Comparison of ENCODE assay signal across 15 cellular contexts in the genomic region with DNA sequence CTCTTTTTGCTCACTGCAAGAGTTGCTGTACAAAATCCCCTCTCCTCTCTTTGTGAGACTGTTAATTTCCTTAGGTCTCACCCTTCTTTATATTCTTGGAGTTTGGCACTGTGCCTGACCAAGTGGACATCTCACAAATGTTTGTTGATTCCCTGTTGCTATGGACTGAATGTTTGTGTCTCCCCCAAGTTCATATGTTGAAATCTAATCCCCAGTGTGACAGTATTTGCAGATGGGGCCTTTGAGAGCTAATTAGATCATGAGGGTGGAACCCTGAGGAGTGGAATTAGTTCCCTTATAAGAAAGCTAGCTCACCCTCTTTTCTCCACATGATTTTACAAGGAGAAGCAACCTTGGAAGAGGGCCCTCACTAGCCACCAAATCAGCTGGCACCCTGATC.
DNase-seq lines count a peak whose midpoint lies in the region; ATAC-seq and TF ChIP-seq lines count a peak whose summit lies in the region.
"Had no signal": no experiment of that assay in that cellular context is flagged by ENCODE, and none has a peak within 500 bp of the region (broad histone marks: within the 10 kb centered on the region; RNA-seq: fewer than 3 reads in every experiment).

No MANE protein-coding gene starts in this region.

- H3K4me3 ChIP-seq in HEK293 (ENCODE audit: low read depth, low read length) (no peak overlapping the region), adipocyte (ENCODE audit: low read length) (no peak overlapping the region), gastrocnemius medialis (no peak overlapping the region), endodermal cell (ENCODE audit: low read length) (no peak overlapping the region)
- H3K4me3 ChIP-seq: GM12878 had no signal

- H3K36me3 ChIP-seq in HEK293 (ENCODE audit: control insufficient read depth in 2 of 2, insufficient read depth in 1 of 2, low read length in 2 of 2) (no peaks in the 10 kb centered on the region), adipocyte (ENCODE audit: control insufficient read depth, insufficient read depth, low read length, severe bottlenecking) (no peaks in the 10 kb centered on the region), gastrocnemius medialis (no peaks in the 10 kb centered on the region), endodermal cell (ENCODE audit: control insufficient read depth, insufficient read depth, low read length) (no peaks in the 10 kb centered on the region)

- no peaks in the 10 kb centered on the region for H3K9me3 Mint-ChIP-seq in endodermal cell
- H3K9me3 Mint-ChIP-seq in activated T-helper 2 cell treated with anti-CD3 and anti-CD28 coated beads, Interferon-gamma antibody, Interleukin-2, Interleukin-4, amounts not matched to agents 10 μg/mL and 5 μg/mL and 100 μg/mL, durations not matched to agents 14 hours and 24 hours and 36 hours: no peaks in the 10 kb centered on the region

- peak; percentile 53 for DNase-seq in adipocyte (ENCODE audit: low read depth)
- DNase-seq in Right ventricle myocardium superior: no peak
- DNase-seq in gastrocnemius medialis: no peak
- DNase-seq in ureter (ENCODE audit: low spot score): no peak
- no peak for DNase-seq in endodermal cell
- DNase-seq in activated T-helper 2 cell treated with anti-CD3 and anti-CD28 coated beads, Interferon-gamma antibody, Interleukin-2, Interleukin-4, amounts not matched to agents 10 μg/mL and 5 μg/mL and 100 μg/mL, durations not matched to agents 14 hours and 24 hours and 36 hours (ENCODE audit: low spot score): no peak
- DNase-seq in retina: no peak
- DNase-seq: activated CD4-positive, CD25-positive, alpha-beta regulatory T cell treated with anti-CD3 and anti-CD28 coated beads, Interleukin-2, amount 50 U/mL, for 72 hours; activated effector memory CD4-positive, alpha-beta T cell treated with Interleukin-2 at 50 U/mL for 16 hours; head of caudate nucleus; KG1; SK-N-SH; small intestine had no signal

- no peaks in the 10 kb centered on the region for H3K36me3 Mint-ChIP-seq in endodermal cell (ENCODE audit: low read depth)
- no peaks in the 10 kb centered on the region for H3K36me3 Mint-ChIP-seq in activated T-helper 2 cell treated with anti-CD3 and anti-CD28 coated beads, Interferon-gamma antibody, Interleukin-2, Interleukin-4, amounts not matched to agents 10 μg/mL and 5 μg/mL and 100 μg/mL, durations not matched to agents 14 hours and 24 hours and 36 hours (ENCODE audit: low read depth)

- POLR2A ChIA-PET in HEK293 (lab: Yijun Ruan, JAX): no interaction called here

- H3K27ac ChIP-seq in HEK293 (ENCODE audit: extremely low read depth, low read depth, low read length) (no peak overlapping the region), gastrocnemius medialis (peak overlapping the region; percentile 14 to 49 (median 30)), endodermal cell (ENCODE audit: low read depth, low read length) (no peak overlapping the region)

- H3K4me1 ChIP-seq in HEK293 (ENCODE audit: control insufficient read depth, insufficient read depth, low read length): peaks cover 3% of the 10 kb centered on the region; the same call in 1 of the 2 replicates
- H3K4me1 ChIP-seq in adipocyte (ENCODE audit: control insufficient read depth, insufficient read depth, low read length): peaks cover 31% of the 10 kb centered on the region
- peaks cover 25 to 34% of the 10 kb centered on the region in 2 donors for H3K4me1 ChIP-seq in gastrocnemius medialis
- H3K4me1 ChIP-seq in endodermal cell (ENCODE audit: control insufficient read depth, insufficient read depth, low read length): no peaks in the 10 kb centered on the region

- H3K4me1 Mint-ChIP-seq in endodermal cell: peaks cover 2% of the 10 kb centered on the region
- H3K4me1 Mint-ChIP-seq in activated T-helper 2 cell treated with anti-CD3 and anti-CD28 coated beads, Interferon-gamma antibody, Interleukin-2, Interleukin-4, amounts not matched to agents 10 μg/mL and 5 μg/mL and 100 μg/mL, durations not matched to agents 14 hours and 24 hours and 36 hours (ENCODE audit: low read depth): peaks cover 2% of the 10 kb centered on the region

- H3K27me3 ChIP-seq in adipocyte (replicated peaks; ENCODE audit: control insufficient read depth, insufficient read depth, low read length) (peaks cover 8% of the 10 kb centered on the region), gastrocnemius medialis (no peaks in the 10 kb centered on the region), endodermal cell (ENCODE audit: control insufficient read depth, insufficient read depth, low read length, poor library complexity, severe bottlenecking) (no peaks in the 10 kb centered on the region)

- CTCF ChIA-PET in HEK293 (lab: Yijun Ruan, JAX): no interaction called here

- no peak for TF ChIP-seq CTCF in HEK293 (tag by site-specific recombination; IDR thresholded peaks at IDR 0.05)
- no peak for TF ChIP-seq CTCF in gastrocnemius medialis (IDR thresholded peaks at IDR 0.05 in 4 of 5, conservative IDR thresholded peaks at IDR 0.05 in 1 of 5)
- no peak for TF ChIP-seq CTCF in endodermal cell (conservative IDR thresholded peaks at IDR 0.05)

- H3K9ac ChIP-seq in adipocyte (ENCODE audit: low read length): no peak overlapping the region
- H3K9ac ChIP-seq in endodermal cell (ENCODE audit: extremely low read depth, low read length, poor library complexity, severe bottlenecking): no peak overlapping the region
- H3K9ac ChIP-seq: SK-N-SH had no signal

- TF ChIP-seq POLR2A in gastrocnemius medialis (IDR thresholded peaks at IDR 0.05): no peak

- H3K9me3 ChIP-seq in HEK293 (ENCODE audit: control insufficient read depth, insufficient read depth, low read depth, low read length): no peaks in the 10 kb centered on the region
- H3K9me3 ChIP-seq in adipocyte (ENCODE audit: control insufficient read depth, low read length): no peaks in the 10 kb centered on the region
- H3K9me3 ChIP-seq in gastrocnemius medialis: no peaks in the 10 kb centered on the region
- no peaks in the 10 kb centered on the region for H3K9me3 ChIP-seq in endodermal cell (ENCODE audit: control insufficient read depth, low read length)
- H3K9me3 ChIP-seq: SK-N-SH had no signal

- no peak overlapping the region for H3K4me3 Mint-ChIP-seq in endodermal cell
- H3K4me3 Mint-ChIP-seq in activated T-helper 2 cell treated with anti-CD3 and anti-CD28 coated beads, Interferon-gamma antibody, Interleukin-2, Interleukin-4, amounts not matched to agents 10 μg/mL and 5 μg/mL and 100 μg/mL, durations not matched to agents 14 hours and 24 hours and 36 hours (ENCODE audit: low read depth): no peak overlapping the region

- in situ Hi-C loops in gastrocnemius medialis (cut with MboI; ENCODE audit: low sequenced_read_pairs in 4 of 4): loop anchor here in 1 of 4 donors (25.0 kb wide), 1 partner anchor 100 kb away; no protein-coding TSS in a partner anchor

- ATAC-seq in Right ventricle myocardium superior (ENCODE audit: poor library complexity) (peak; percentile 73), gastrocnemius medialis (peak in 1 of 2 donors; percentile 27)
- ATAC-seq: GM12878 had no signal

- intact Hi-C loops in Right ventricle myocardium superior (cut with DNase I) (no loop called here), gastrocnemius medialis (cut with DNase I; ENCODE audit: low total_unique reads) (no loop called here)
- intact Hi-C loops in activated T-helper 2 cell treated with anti-CD3 and anti-CD28 coated beads, Interferon-gamma antibody, Interleukin-2, Interleukin-4, amounts not matched to agents 10 μg/mL and 5 μg/mL and 100 μg/mL, durations not matched to agents 14 hours and 24 hours and 36 hours (cut with micrococcal nuclease): no loop called here

- no peaks in the 10 kb centered on the region for H3K27me3 Mint-ChIP-seq in endodermal cell (ENCODE audit: insufficient read depth)
- peaks cover 7% of the 10 kb centered on the region for H3K27me3 Mint-ChIP-seq in activated T-helper 2 cell treated with anti-CD3 and anti-CD28 coated beads, Interferon-gamma antibody, Interleukin-2, Interleukin-4, amounts not matched to agents 10 μg/mL and 5 μg/mL and 100 μg/mL, durations not matched to agents 14 hours and 24 hours and 36 hours (ENCODE audit: low read depth)

- no peak overlapping the region for H3K27ac Mint-ChIP-seq in endodermal cell
- H3K27ac Mint-ChIP-seq in activated T-helper 2 cell treated with anti-CD3 and anti-CD28 coated beads, Interferon-gamma antibody, Interleukin-2, Interleukin-4, amounts not matched to agents 10 μg/mL and 5 μg/mL and 100 μg/mL, durations not matched to agents 14 hours and 24 hours and 36 hours: no peak overlapping the region

TF ChIP-seq in HEK293, 187 proteins besides CTCF, POLR2A, EP300 and RAD21:
- 0 out of 2 replicates have a peak, but pooled peaks have one; percentile 24 for TF ChIP-seq SP7 (tag by site-specific recombination; IDR thresholded peaks at IDR 0.05)
- TF ChIP-seq MZF1 (tag by site-specific recombination; IDR thresholded peaks at IDR 0.05; ENCODE audit: borderline replicate concordance): peak; percentile 57
- TF ChIP-seq ZNF16 (tag by site-specific recombination; IDR thresholded peaks at IDR 0.05; ENCODE audit: low read depth): no peak

Comparison
In these comparisons a context has a peak if more than half of its experiments do, and no peak if none do; other contexts are left out.
1. H3K27ac ChIP-seq: peak in gastrocnemius medialis (4 of 4); none in HEK293 (single experiment) and endodermal cell (single experiment).